Comparison of ENCODE assay signal across 11 cellular contexts in genomic region chr13:48012668-48013067, GRCh38.
"Had no signal": no experiment of that assay in that cellular context is flagged by ENCODE, and none has a peak within 500 bp of the region (broad histone marks: within the 10 kb centered on the region; RNA-seq: fewer than 3 reads in every experiment).

No MANE protein-coding gene starts in this region.

- H3K9ac ChIP-seq: GM23248 had no signal

- ATAC-seq: GM23338, HCT116 had no signal

- H3K27ac Mint-ChIP-seq: GM23338, H9, HFFc6 had no signal

- H3K4me2 ChIP-seq: GM23338 had no signal

- H3K9me3 Mint-ChIP-seq: GM23338, H9, HFFc6 had no signal

- H3K4me3 Mint-ChIP-seq: GM23338, H9, HFFc6 had no signal

- DNase-seq: GM23248, GOT3, H7, H9, HCEC 1CT, HFFc6 had no signal

- H3K27ac ChIP-seq: GM23248 had no signal

- H2AFZ ChIP-seq: GM23248, GM23338 had no signal

- H3K36me3 ChIP-seq: HAP-1 had no signal

- FAIRE-seq: H1, H54 had no signal

- H3K4me3 ChIP-seq: GM23248, GM23338, HAP-1 had no signal

- H3K9me3 ChIP-seq: HAP-1 had no signal

- H3K4me1 ChIP-seq: HAP-1 had no signal
